Comparison of ENCODE assay signal across 26 cellular contexts in the genomic region with DNA sequence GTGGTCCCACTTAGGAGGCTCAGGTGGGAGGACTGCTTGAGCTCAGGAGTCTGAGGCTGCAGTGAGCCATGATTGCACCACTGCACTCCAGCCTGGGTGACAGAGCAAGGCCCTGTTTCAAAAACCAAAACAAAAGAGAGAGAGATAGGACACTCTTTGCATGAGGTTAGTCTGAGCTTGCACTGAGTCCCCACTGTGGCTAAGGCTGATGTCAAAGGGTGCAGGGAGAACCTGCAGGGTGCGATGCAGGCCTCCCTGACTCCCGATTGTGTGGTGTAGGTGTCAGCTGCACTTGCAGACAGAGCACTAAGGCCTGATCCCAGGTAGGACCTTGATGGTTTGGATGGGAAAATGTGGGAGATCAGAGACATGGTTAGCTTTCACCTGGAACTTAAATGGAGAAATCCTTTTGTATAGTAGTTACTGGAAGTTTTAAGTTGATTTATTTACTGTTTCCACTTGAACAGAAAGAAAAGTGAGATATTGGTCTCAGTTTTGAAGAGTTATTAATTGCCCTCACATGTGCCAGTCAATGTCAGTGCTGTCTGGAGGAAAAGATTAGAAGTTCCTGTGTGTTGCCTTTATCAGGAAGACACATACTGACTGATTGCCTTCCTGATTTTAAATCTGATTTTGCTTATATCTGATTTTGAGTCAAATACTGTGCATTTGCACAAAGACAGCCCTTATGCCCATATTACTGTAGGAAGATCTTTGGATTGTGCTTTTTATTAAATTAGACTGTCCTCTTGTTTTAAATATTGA.
"Had no signal": no experiment of that assay in that cellular context is flagged by ENCODE, and none has a peak within 500 bp of the region (broad histone marks: within the 10 kb centered on the region; RNA-seq: fewer than 3 reads in every experiment).

No MANE protein-coding gene starts in this region.

- H3K9me3 ChIP-seq: adrenal gland, ascending aorta, esophagus muscularis mucosa, psoas muscle, right atrium auricular region, spleen, tibial nerve, uterus had no signal

- H3K4me3 Mint-ChIP-seq: activated naive CD4-positive, alpha-beta T cell treated with anti-CD3 and anti-CD28 coated beads, Interleukin-2, amount 50 U/mL, for 24 hours; immature natural killer cell; stimulated activated naive CD8-positive, alpha-beta T cell treated with anti-CD3 and anti-CD28 coated beads, Interleukin-15, Interleukin-2, amounts not matched to agents 100 ng/mL and 50 ng/mL, for 24 hours had no signal

- H3K27ac ChIP-seq: adrenal gland, ascending aorta, brain microvascular endothelial cell, esophagus muscularis mucosa, hepatocyte, psoas muscle, right atrium auricular region, spleen, tibial nerve, uterus had no signal

- H3K9me3 Mint-ChIP-seq: activated naive CD4-positive, alpha-beta T cell treated with anti-CD3 and anti-CD28 coated beads, Interleukin-2, amount 50 U/mL, for 24 hours; immature natural killer cell; stimulated activated naive CD8-positive, alpha-beta T cell treated with anti-CD3 and anti-CD28 coated beads, Interleukin-15, Interleukin-2, amounts not matched to agents 100 ng/mL and 50 ng/mL, for 24 hours had no signal

- H3K4me1 Mint-ChIP-seq: activated naive CD4-positive, alpha-beta T cell treated with anti-CD3 and anti-CD28 coated beads, Interleukin-2, amount 50 U/mL, for 24 hours; immature natural killer cell; naive B cell had no signal

- H3K36me3 Mint-ChIP-seq: activated naive CD4-positive, alpha-beta T cell treated with anti-CD3 and anti-CD28 coated beads, Interleukin-2, amount 50 U/mL, for 24 hours; immature natural killer cell; naive B cell had no signal

- H3K36me3 ChIP-seq: adrenal gland, ascending aorta, brain microvascular endothelial cell, esophagus muscularis mucosa, right atrium auricular region, spleen, tibial nerve, uterus had no signal

- H3K4me1 ChIP-seq: ascending aorta, esophagus muscularis mucosa, psoas muscle, uterus had no signal

- H3K79me2 ChIP-seq: hepatocyte had no signal

- FAIRE-seq: frontal cortex had no signal

- ATAC-seq: left lobe of liver, psoas muscle had no signal

- H3K4me2 ChIP-seq: hepatocyte had no signal

- H2AFZ ChIP-seq: hepatocyte had no signal

- H3K27me3 ChIP-seq: adrenal gland, ascending aorta, brain microvascular endothelial cell, esophagus muscularis mucosa, hepatocyte, right atrium auricular region, spleen, uterus had no signal

- DNase-seq: activated CD4-positive, alpha-beta T cell treated with anti-CD3 and anti-CD28 coated beads for 4 hours; activated CD4-positive, alpha-beta T cell treated with anti-CD3 and anti-CD28 coated beads, Interleukin-2, amount 50 U/mL, for 48 hours; activated CD4-positive, CD25-positive, alpha-beta regulatory T cell; activated gamma-delta T cell; adrenal gland; brain microvascular endothelial cell; central memory CD4-positive, alpha-beta T cell; effector memory CD4-positive, alpha-beta T cell; glutamatergic neuron; immature natural killer cell; naive B cell; psoas muscle; spleen; stimulated activated CD4-positive, alpha-beta T cell treated with anti-CD3 and anti-CD28 coated beads, Interleukin-4, amount 100 ng/mL, for 1 hour; T-helper 9 cell; uterus had no signal

- H3K4me3 ChIP-seq: adrenal gland, ascending aorta, esophagus muscularis mucosa, hepatocyte, lung, psoas muscle, right atrium auricular region, spleen, tibial nerve, uterus had no signal

- H3K27ac Mint-ChIP-seq: activated naive CD4-positive, alpha-beta T cell treated with anti-CD3 and anti-CD28 coated beads, Interleukin-2, amount 50 U/mL, for 24 hours; immature natural killer cell; naive B cell; stimulated activated naive CD8-positive, alpha-beta T cell treated with anti-CD3 and anti-CD28 coated beads, Interleukin-15, Interleukin-2, amounts not matched to agents 100 ng/mL and 50 ng/mL, for 24 hours had no signal
